ENCODE assay signal across 28 cellular contexts in genomic region chr3:5153074-5153473, GRCh38.
"Had no signal": no experiment of that assay in that cellular context is flagged by ENCODE, and none has a peak within 500 bp of the region (broad histone marks: within the 10 kb centered on the region; RNA-seq: fewer than 3 reads in every experiment).

No MANE protein-coding gene starts in this region.

- H3K27ac ChIP-seq: epithelial cell of prostate, gastrocnemius medialis, heart right ventricle, left lung, ovary, psoas muscle, sigmoid colon, testis, tibial artery, upper lobe of left lung had no signal

- H3K27me3 Mint-ChIP-seq: naive thymus-derived CD8-positive, alpha-beta T cell had no signal

- H3K27me3 ChIP-seq: gastrocnemius medialis, heart right ventricle, left lung, ovary, sigmoid colon, testis, tibial artery, upper lobe of left lung had no signal

- H3K36me3 ChIP-seq: gastrocnemius medialis, heart right ventricle, ovary, sigmoid colon, tibial artery, upper lobe of left lung had no signal

- ATAC-seq: esophagus mucosa; gastrocnemius medialis; heart right ventricle; left cardiac atrium; left lung; naive thymus-derived CD8-positive, alpha-beta T cell; psoas muscle; right cardiac atrium; stimulated activated effector memory CD8-positive, alpha-beta T cell treated with anti-CD3 and anti-CD28 coated beads, Interleukin-12 subunit alpha, Interleukin-12 subunit beta, amount 100 ng/mL, for 72 hours; stimulated activated naive CD8-positive, alpha-beta T cell treated with anti-CD3 and anti-CD28 coated beads, Interleukin-15, Interleukin-2, amounts not matched to agents 100 U/mL and 50 U/mL, for 24 hours had no signal

- H3K4me3 ChIP-seq: gastrocnemius medialis, heart right ventricle, left lung, ovary, psoas muscle, sigmoid colon, testis, tibial artery, upper lobe of left lung had no signal

- DNase-seq: effector CD8-positive, alpha-beta T cell; endodermal cell; foreskin fibroblast; gastrocnemius medialis; heart right ventricle; hippocampal formation; left cardiac atrium; left lung; mesenchymal stem cell; midbrain; naive thymus-derived CD8-positive, alpha-beta T cell; nephron progenitor cell; occipital lobe; ovary; posterior cingulate gyrus; psoas muscle; right cardiac atrium; sigmoid colon; stimulated activated CD4-positive, alpha-beta T cell treated with anti-CD3 and anti-CD28 coated beads, Interleukin-2, amount 100 ng/mL, for 24 hours; stimulated activated CD4-positive, alpha-beta T cell treated with anti-CD3 and anti-CD28 coated beads, Interleukin-4, amount 100 ng/mL, for 24 hours; stimulated activated naive CD8-positive, alpha-beta T cell treated with anti-CD3 and anti-CD28 coated beads, Interleukin-15, Interleukin-2, amounts not matched to agents 100 U/mL and 50 U/mL, for 24 hours; substantia nigra; testis; tibial artery; upper lobe of left lung had no signal

- H3K9me3 Mint-ChIP-seq: endodermal cell; stimulated activated effector memory CD8-positive, alpha-beta T cell treated with anti-CD3 and anti-CD28 coated beads, Interleukin-12 subunit alpha, Interleukin-12 subunit beta, amount 100 ng/mL, for 72 hours had no signal

- H3K4me3 Mint-ChIP-seq: endodermal cell; nephron progenitor cell; stimulated activated effector memory CD8-positive, alpha-beta T cell treated with anti-CD3 and anti-CD28 coated beads, Interleukin-12 subunit alpha, Interleukin-12 subunit beta, amount 100 ng/mL, for 72 hours had no signal

- H3K27ac Mint-ChIP-seq: endodermal cell; nephron progenitor cell; stimulated activated effector memory CD8-positive, alpha-beta T cell treated with anti-CD3 and anti-CD28 coated beads, Interleukin-12 subunit alpha, Interleukin-12 subunit beta, amount 100 ng/mL, for 72 hours had no signal

- H3K9me3 ChIP-seq: gastrocnemius medialis, heart right ventricle, left lung, ovary, psoas muscle, sigmoid colon, testis, tibial artery, upper lobe of left lung had no signal

- H3K4me1 ChIP-seq: testis had no signal
